In the genomic region with DNA sequence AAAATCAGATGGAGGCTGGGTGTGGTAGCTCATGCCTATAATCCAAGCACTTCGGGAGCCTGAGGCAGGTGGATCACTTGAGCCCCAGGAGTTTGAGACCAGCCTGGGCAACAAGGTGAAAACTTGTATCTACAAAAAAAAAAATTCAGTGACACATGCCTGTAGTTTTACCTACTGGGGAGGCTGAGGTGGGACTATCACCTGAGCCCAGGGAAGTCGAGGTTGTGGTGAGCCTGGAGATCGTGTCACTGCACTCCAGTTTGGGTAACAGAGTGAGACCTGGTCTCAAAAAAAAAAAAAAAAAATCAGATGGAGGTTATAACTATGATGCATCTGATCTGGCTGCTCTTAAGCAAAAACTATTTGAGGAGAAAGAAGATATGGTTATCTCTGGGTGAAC, we compare ENCODE assay signal across 25 cellular contexts. TPM values are rescaled to one million over a fixed set of nuclear protein-coding genes. Genes with fewer than 3 reads are reported as not detected.
"Had no signal": no experiment of that assay in that cellular context is flagged by ENCODE, and none has a peak within 500 bp of the region (broad histone marks: within the 10 kb centered on the region; RNA-seq: fewer than 3 reads in every experiment).

No MANE protein-coding gene starts in this region.

- H3K36me3 ChIP-seq: MG63, SJSA1 had no signal

- H3K27me3 ChIP-seq: MG63, SJSA1 had no signal

- H3K9me3 ChIP-seq: MG63, SJSA1 had no signal

- H3K4me3 ChIP-seq: MG63, SJSA1, SK-N-MC had no signal

- DNase-seq: IMR-90, Karpas-422, KG1, MG63, NCI-H1092, NCI-H1105 treated with DMSO at 0.1 percent for 48 hours, NCI-H1417 treated with DMSO at 0.1 percent for 48 hours, NCI-H146, NCI-H1694 treated with DMSO at 0.1 percent for 48 hours, NCI-H1930, NCI-H2081, NCI-H2107, NCI-H2171, NCI-H226, NCI-H446, NCI-H510A, NCI-H524 treated with DMSO at 0.1 percent for 48 hours, NCI-H69, NCI-H774, Right ventricle myocardium superior, RPMI8226, SIG-M5 had no signal

- H3K27ac ChIP-seq: SJSA1, SK-N-MC had no signal

- H3K4me1 ChIP-seq: SJSA1 had no signal

RNA-seq across cellular contexts. Expression of gene SMCO2, which starts 50.9 kb away (rescaled TPM):
- total RNA-seq: HepG2, IMR-90, Right ventricle myocardium superior, SJSA1 had no signal
